ENCODE assay signal across 20 cellular contexts in genomic region chr7:124460053-124460445, GRCh38.
"Had no signal": no experiment of that assay in that cellular context is flagged by ENCODE, and none has a peak within 500 bp of the region (broad histone marks: within the 10 kb centered on the region; RNA-seq: fewer than 3 reads in every experiment).

No MANE protein-coding gene starts in this region.

- H3K9me3 ChIP-seq: adrenal gland, ascending aorta, colonic mucosa, right lobe of liver, testis, uterus had no signal

- H3K4me1 ChIP-seq: adrenal gland, ascending aorta, colonic mucosa, left ventricle myocardium inferior, right lobe of liver, testis, uterus had no signal

- ATAC-seq: activated CD4-positive, alpha-beta T cell treated with anti-CD3 and anti-CD28 coated beads for 36 hours; activated T-cell treated with anti-CD3 and anti-CD28 coated beads, Interleukin-2, amount 50 U/mL, for 4 hours; foreskin keratinocyte; stimulated activated naive B cell treated with anti-CD40 and anti-IgM and Interleukin-4, amounts not matched to agents 10 μg/mL and 1 μg/mL and 100 μg/mL, for 72 hours; WTC11 had no signal

- H3K4me3 ChIP-seq: adrenal gland, ascending aorta, colonic mucosa, left ventricle myocardium inferior, right lobe of liver, skin epidermis, testis, uterus had no signal

- H3K27me3 ChIP-seq: adrenal gland, ascending aorta, colonic mucosa, foreskin keratinocyte, right lobe of liver, testis, uterus had no signal

- H3K27ac ChIP-seq: adrenal gland, ascending aorta, colonic mucosa, foreskin keratinocyte, left ventricle myocardium inferior, right lobe of liver, skin epidermis, testis, uterus had no signal

- H3K36me3 ChIP-seq: adrenal gland, ascending aorta, colonic mucosa, left ventricle myocardium inferior, right lobe of liver, uterus had no signal

- DNase-seq: activated CD4-positive, alpha-beta T cell treated with anti-CD3 and anti-CD28 coated beads for 36 hours; activated CD4-positive, alpha-beta T cell treated with anti-CD3 and anti-CD28 coated beads, Interleukin-2, amount 50 U/mL, for 4 hours; activated CD8-positive, alpha-beta memory T cell treated with anti-CD3 and anti-CD28 coated beads for 24 hours; activated CD8-positive, alpha-beta memory T cell treated with anti-CD3 and anti-CD28 coated beads, Interleukin-2, amount 50 U/mL, for 48 hours; activated naive CD4-positive, alpha-beta T cell; activated T-cell treated with anti-CD3 and anti-CD28 coated beads, Interleukin-2, amount 50 U/mL, for 4 hours; adrenal gland; colonic mucosa; left ventricle myocardium inferior; nephron progenitor cell; right lobe of liver; stimulated activated CD4-positive, alpha-beta T cell treated with anti-CD3 and anti-CD28 coated beads, Interleukin-15, amount 100 ng/mL, for 24 hours; stimulated activated naive B cell treated with anti-CD40 and anti-IgM and Interleukin-4, amounts not matched to agents 10 μg/mL and 1 μg/mL and 100 μg/mL, for 72 hours; T1000; testis; uterus had no signal
